In genomic region chr20:33672426-33673114, GRCh38 we compare ENCODE assay signal across 1 cellular context.
TF ChIP-seq lines count a peak whose summit lies in the region.

No MANE protein-coding gene starts in this region.

TF ChIP-seq in HepG2, 621 proteins besides CTCF, POLR2A, EP300 and RAD21 (continues in another document):
- no peak for TF ChIP-seq TBX3 (IDR thresholded peaks at IDR 0.05; ENCODE audit: borderline replicate concordance)
- TF ChIP-seq RBAK (CRISPR knock-in tag; IDR thresholded peaks at IDR 0.05), result no peak
- no peak for TF ChIP-seq HNRNPL (IDR thresholded peaks at IDR 0.05; ENCODE audit: low read depth, low read length)
- 0 out of 2 replicates have a peak, but pooled peaks have one; percentile 51 for TF ChIP-seq MXD1 (CRISPR knock-in tag; IDR thresholded peaks at IDR 0.05)
- no peak for TF ChIP-seq CBX5 (CRISPR knock-in tag; IDR thresholded peaks at IDR 0.05; ENCODE audit: borderline replicate concordance)
- TF ChIP-seq PCBP1 (IDR thresholded peaks at IDR 0.05; ENCODE audit: borderline replicate concordance, low read depth, low read length), result peak; percentile 75; the same call in 1 of the 2 replicates
- no peak; the same call in 1 of the 2 replicates for TF ChIP-seq ZNF292 (CRISPR knock-in tag; IDR thresholded peaks at IDR 0.05; ENCODE audit: borderline replicate concordance, low read depth)
- TF ChIP-seq ARID4A (CRISPR knock-in tag; IDR thresholded peaks at IDR 0.05; ENCODE audit: borderline replicate concordance), result peak; percentile 4; the same call in 1 of the 2 replicates
- TF ChIP-seq STAG1 (CRISPR knock-in tag; IDR thresholded peaks at IDR 0.05), result no peak; the same call in 1 of the 2 replicates
- no peak for TF ChIP-seq PITX1 (CRISPR knock-in tag; IDR thresholded peaks at IDR 0.05)
- TF ChIP-seq ZSCAN31 (CRISPR knock-in tag; IDR thresholded peaks at IDR 0.05; ENCODE audit: low read depth), result peak; percentile 27; the same call in 1 of the 2 replicates
- TF ChIP-seq GABPB1 (CRISPR knock-in tag; IDR thresholded peaks at IDR 0.05), result 0 out of 2 replicates have a peak, but pooled peaks have one; percentile 19
- TF ChIP-seq ATF4 (CRISPR knock-in tag; IDR thresholded peaks at IDR 0.05), result 0 out of 4 replicates have a peak, but pooled peaks of 1 of the 2 experiments have one; percentile 48
- TF ChIP-seq RCOR2 (CRISPR knock-in tag; IDR thresholded peaks at IDR 0.05), result no peak
- TF ChIP-seq ZNF710 (CRISPR knock-in tag; IDR thresholded peaks at IDR 0.05; ENCODE audit: borderline replicate concordance), result no peak; the same call in 1 of the 2 replicates
- TF ChIP-seq PAWR (CRISPR knock-in tag; IDR thresholded peaks at IDR 0.05; ENCODE audit: borderline replicate concordance), result no peak
- TF ChIP-seq TEAD2 (CRISPR knock-in tag; IDR thresholded peaks at IDR 0.05), result no peak
- no peak; the same call in 1 of the 2 replicates for TF ChIP-seq PHF21A (CRISPR knock-in tag; IDR thresholded peaks at IDR 0.05)
- TF ChIP-seq PATZ1 (CRISPR knock-in tag; IDR thresholded peaks at IDR 0.05), result peak; percentile 23; the same call in 1 of the 2 replicates
- no peak for TF ChIP-seq HNRNPH1 (optimal IDR thresholded peaks at IDR 0.05; ENCODE audit: low read depth, low read length)
- TF ChIP-seq SRSF9 (IDR thresholded peaks at IDR 0.05; ENCODE audit: borderline replicate concordance, insufficient read depth, low read depth, low read length, poor library complexity, severe bottlenecking), result no peak
- TF ChIP-seq ZIK1 (CRISPR knock-in tag; IDR thresholded peaks at IDR 0.05; ENCODE audit: borderline replicate concordance, low read depth), result 0 out of 2 replicates have a peak, but pooled peaks have one; percentile 30
- no peak for TF ChIP-seq SRSF4 (IDR thresholded peaks at IDR 0.05; ENCODE audit: low read depth, low read length, poor library complexity, severe bottlenecking)
- TF ChIP-seq SALL2 (CRISPR knock-in tag; IDR thresholded peaks at IDR 0.05), result no peak
- TF ChIP-seq KLF11 (CRISPR knock-in tag; IDR thresholded peaks at IDR 0.05), result no peak
- TF ChIP-seq ZNF556 (CRISPR knock-in tag; IDR thresholded peaks at IDR 0.05; ENCODE audit: borderline replicate concordance), result 0 out of 2 replicates have a peak, but pooled peaks have one; percentile 19
- no peak for TF ChIP-seq IRF1 (CRISPR knock-in tag; IDR thresholded peaks at IDR 0.05; ENCODE audit: low read depth)
- 0 out of 2 replicates have a peak, but pooled peaks have one; percentile 32 for TF ChIP-seq MYC (CRISPR knock-in tag; IDR thresholded peaks at IDR 0.05; ENCODE audit: borderline replicate concordance)
- 0 out of 2 replicates have a peak, but pooled peaks have one; percentile 42 for TF ChIP-seq HIC2 (CRISPR knock-in tag; IDR thresholded peaks at IDR 0.05; ENCODE audit: low read depth)
- TF ChIP-seq ZNF547 (CRISPR knock-in tag; IDR thresholded peaks at IDR 0.05), result 0 out of 2 replicates have a peak, but pooled peaks have one; percentile 72
- TF ChIP-seq RAD51 (IDR thresholded peaks at IDR 0.05; ENCODE audit: borderline replicate concordance), result no peak
- TF ChIP-seq MEIS2 (CRISPR knock-in tag; IDR thresholded peaks at IDR 0.05), result no peak
- no peak for TF ChIP-seq ZNF709 (CRISPR knock-in tag; IDR thresholded peaks at IDR 0.05)
- no peak for TF ChIP-seq TRIM22 (IDR thresholded peaks at IDR 0.05)
- no peak for TF ChIP-seq ZBTB14 (CRISPR knock-in tag; IDR thresholded peaks at IDR 0.05)
- TF ChIP-seq SKIL (CRISPR knock-in tag; IDR thresholded peaks at IDR 0.05; ENCODE audit: borderline replicate concordance), result no peak; the same call in 1 of the 2 replicates
- TF ChIP-seq ATF5 (CRISPR knock-in tag; IDR thresholded peaks at IDR 0.05; ENCODE audit: low read depth), result no peak
- TF ChIP-seq TARDBP (CRISPR knock-in tag; IDR thresholded peaks at IDR 0.05), result no peak
- peak; percentile 39; the same call in 1 of the 2 replicates for TF ChIP-seq TGIF2 (CRISPR knock-in tag; IDR thresholded peaks at IDR 0.05)
- no peak for TF ChIP-seq RELA (CRISPR knock-in tag; IDR thresholded peaks at IDR 0.05)
- no peak for TF ChIP-seq TRIM24 (CRISPR knock-in tag; IDR thresholded peaks at IDR 0.05)
